In the genomic region with DNA sequence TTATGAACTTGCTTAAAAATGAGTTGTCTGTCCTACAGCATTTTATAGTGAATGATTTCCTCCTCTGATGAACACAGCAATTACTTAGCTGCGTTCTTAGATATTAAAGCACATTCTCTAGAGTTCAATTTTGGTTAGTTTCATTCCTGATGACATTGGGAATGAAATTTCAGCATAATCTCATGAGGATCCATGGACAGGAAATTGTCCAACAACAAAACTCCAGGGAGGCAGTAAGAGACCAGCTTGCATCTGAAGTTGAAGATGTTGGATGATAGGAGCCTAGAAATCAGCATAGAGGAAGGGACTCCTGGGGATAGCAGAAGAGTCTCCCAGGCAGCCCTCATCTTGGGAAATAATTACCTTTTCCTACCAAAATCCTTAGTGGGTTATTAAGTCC, we compare ENCODE assay signal across 22 cellular contexts.
DNase-seq lines count a peak whose midpoint lies in the region; ATAC-seq, FAIRE-seq and TF ChIP-seq lines count a peak whose summit lies in the region.
"Had no signal": no experiment of that assay in that cellular context is flagged by ENCODE, and none has a peak within 500 bp of the region (broad histone marks: within the 10 kb centered on the region; RNA-seq: fewer than 3 reads in every experiment).

No MANE protein-coding gene starts in this region.

- TF ChIP-seq CTCF in AG10803 (conservative IDR thresholded peaks at IDR 0.05; ENCODE audit: low read length) (no peak), keratinocyte (optimal IDR thresholded peaks at IDR 0.05 in 1 of 3, IDR thresholded peaks at IDR 0.05 in 1 of 3, conservative IDR thresholded peaks at IDR 0.05 in 1 of 3; ENCODE audit: extremely low read depth in 1 of 3, insufficient read depth in 2 of 3, low read length in 3 of 3) (no peak)

- H3K9me3 ChIP-seq in CD4-positive, alpha-beta memory T cell (ENCODE audit: control insufficient read depth in 1 of 2, low read length in 2 of 2), result no peaks in the 10 kb centered on the region
- peaks cover 2% of the 10 kb centered on the region for H3K9me3 ChIP-seq in keratinocyte (ENCODE audit: control insufficient read depth, low read depth, low read length)
- H3K9me3 ChIP-seq: breast epithelium, esophagus squamous epithelium, left lung had no signal

- CTCF ChIA-PET in CD4-positive, alpha-beta memory T cell (lab: Charles Lee; ENCODE audit: partially characterized antibody), result no interaction called here
- CTCF ChIA-PET in activated CD4-positive, alpha-beta memory T cell treated with anti-CD3 and anti-CD28 coated beads for 36 hours (lab: Charles Lee), result interaction anchor here (0.8 to 2.3 kb wide), 8 partner anchors 12 to 123 kb away, joined by 3 to 9 read pairs (median 3); no protein-coding TSS in a partner anchor

- POLR2A ChIA-PET in CD4-positive, alpha-beta memory T cell (lab: Charles Lee; ENCODE audit: partially characterized antibody), result interaction anchor here (0.6 to 1.6 kb wide), 8 partner anchors 14 to 247 kb away, joined by 3 to 5 read pairs (median 4); no protein-coding TSS in a partner anchor
- POLR2A ChIA-PET in activated CD4-positive, alpha-beta memory T cell treated with anti-CD3 and anti-CD28 coated beads for 36 hours (lab: Charles Lee), result interaction anchor here (1.0 to 4.7 kb wide), 8 partner anchors 15 to 325 kb away, joined by 4 to 31 read pairs (median 8); a partner anchor contains a TSS

- H3K4me1 Mint-ChIP-seq in CD4-positive, alpha-beta memory T cell, result peaks cover 17 to 39% (median 30%) of the 10 kb centered on the region in 4 donors
- peaks cover 50% of the 10 kb centered on the region for H3K4me1 Mint-ChIP-seq in activated CD4-positive, alpha-beta memory T cell treated with anti-CD3 and anti-CD28 coated beads for 36 hours (ENCODE audit: low read depth)

- peak overlapping the region; percentile 70 for H3K4me2 ChIP-seq in keratinocyte (ENCODE audit: control insufficient read depth, extremely low read depth, insufficient read depth, low read depth, low read length)
- H3K4me2 ChIP-seq: GM23338 had no signal

- DNase-seq in AG10803 (ENCODE audit: low read depth) (peak; percentile 67), keratinocyte (ENCODE audit: low read depth, low spot score) (no peak), DMS 273 treated with DMSO at 0.1 percent for 48 hours (lab: John Stamatoyannopoulos, UW) (no peak), NCI-H748 treated with DMSO at 0.1 percent for 48 hours (lab: John Stamatoyannopoulos, UW) (no peak)
- DNase-seq in CD4-positive, alpha-beta memory T cell, result no peak
- DNase-seq in activated CD4-positive, alpha-beta memory T cell treated with anti-CD3 and anti-CD28 coated beads for 36 hours, result no peak
- no peak for DNase-seq in central memory CD4-positive, alpha-beta T cell
- DNase-seq: DMS79 treated with DMSO at 0.1 percent for 48 hours; dorsolateral prefrontal cortex; esophagus squamous epithelium; hippocampal formation; Karpas-422; left lung; NCI-H1417 treated with DMSO at 0.1 percent for 48 hours; NCI-H2227 treated with DMSO at 0.1 percent for 48 hours; SHP77; stimulated activated CD4-positive, alpha-beta T cell treated with anti-CD3 and anti-CD28 coated beads, Interleukin-1b, Interleukin-23, amount 100 ng/mL, for 48 hours had no signal

- H3K79me2 ChIP-seq in keratinocyte (ENCODE audit: control insufficient read depth, insufficient read depth, low read length), result no peaks in the 10 kb centered on the region

- H3K9me3 Mint-ChIP-seq in CD4-positive, alpha-beta memory T cell, result peaks cover 0 to 5% (median 0%) of the 10 kb centered on the region in 8 donors
- peaks cover 18% of the 10 kb centered on the region for H3K9me3 Mint-ChIP-seq in activated CD4-positive, alpha-beta memory T cell treated with anti-CD3 and anti-CD28 coated beads for 36 hours

- intact Hi-C loops in CD4-positive, alpha-beta memory T cell (cut with micrococcal nuclease), result no loop called here
- intact Hi-C loops in activated CD4-positive, alpha-beta memory T cell treated with anti-CD3 and anti-CD28 coated beads for 36 hours (cut with micrococcal nuclease), result loop anchor here (5.0 kb wide), 2 partner anchors 190 to 300 kb away; no protein-coding TSS in a partner anchor

- H2AFZ ChIP-seq in keratinocyte (ENCODE audit: control insufficient read depth, low read length), result no peak overlapping the region
- H2AFZ ChIP-seq: GM23338 had no signal

- no peaks in the 10 kb centered on the region for H3K36me3 ChIP-seq in CD4-positive, alpha-beta memory T cell (ENCODE audit: insufficient read depth, low read length)
- no peaks in the 10 kb centered on the region for H3K36me3 ChIP-seq in keratinocyte (ENCODE audit: control insufficient read depth in 2 of 2, extremely low read depth in 1 of 2, insufficient read depth in 2 of 2, low read length in 2 of 2)
- H3K36me3 ChIP-seq: breast epithelium, esophagus squamous epithelium, left lung had no signal

- no peaks in the 10 kb centered on the region for H3K9me1 ChIP-seq in keratinocyte (ENCODE audit: control insufficient read depth, extremely low read depth, insufficient read depth, low read length)

- no peak for ATAC-seq in GM18909 (IDR thresholded peaks at IDR 0.05; ENCODE audit: poor library complexity, unreplicated experiment)
- ATAC-seq: GM23338, left lung had no signal

- dilution Hi-C loops in keratinocyte (cut with MboI; ENCODE audit: extremely low pct_ligation_motif_present, low sequenced_read_pairs), result no loop called here

- H3K36me3 Mint-ChIP-seq in CD4-positive, alpha-beta memory T cell, result peaks cover 0 to 4% of the 10 kb centered on the region in 2 donors
- peaks cover 14% of the 10 kb centered on the region for H3K36me3 Mint-ChIP-seq in activated CD4-positive, alpha-beta memory T cell treated with anti-CD3 and anti-CD28 coated beads for 36 hours
- H3K36me3 Mint-ChIP-seq: activated naive CD4-positive, alpha-beta T cell treated with anti-CD3 and anti-CD28 coated beads, Interleukin-2, amount 50 U/mL, for 24 hours had no signal

- no peaks in the 10 kb centered on the region for H3K27me3 Mint-ChIP-seq in CD4-positive, alpha-beta memory T cell
- no peaks in the 10 kb centered on the region for H3K27me3 Mint-ChIP-seq in activated CD4-positive, alpha-beta memory T cell treated with anti-CD3 and anti-CD28 coated beads for 36 hours
- H3K27me3 Mint-ChIP-seq: activated naive CD4-positive, alpha-beta T cell treated with anti-CD3 and anti-CD28 coated beads, Interleukin-2, amount 50 U/mL, for 24 hours had no signal

- H3K27me3 ChIP-seq in CD4-positive, alpha-beta memory T cell (ENCODE audit: insufficient read depth, low read length), result no peaks in the 10 kb centered on the region
- H3K27me3 ChIP-seq in keratinocyte (ENCODE audit: control insufficient read depth, extremely low read depth, insufficient read depth, low read length), result no peaks in the 10 kb centered on the region
- H3K27me3 ChIP-seq: breast epithelium, esophagus squamous epithelium, left lung had no signal

- peak overlapping the region in 5 of 8 donors; percentile 17 to 78 (median 57) for H3K4me3 Mint-ChIP-seq in CD4-positive, alpha-beta memory T cell
- no peak overlapping the region for H3K4me3 Mint-ChIP-seq in activated CD4-positive, alpha-beta memory T cell treated with anti-CD3 and anti-CD28 coated beads for 36 hours
- H3K4me3 Mint-ChIP-seq: activated naive CD4-positive, alpha-beta T cell treated with anti-CD3 and anti-CD28 coated beads, Interleukin-2, amount 50 U/mL, for 24 hours; CD14-positive monocyte; GM23338 had no signal

- no peak overlapping the region for H3K9ac ChIP-seq in keratinocyte (ENCODE audit: control insufficient read depth, extremely low read depth, insufficient read depth, low read length)

- FAIRE-seq in keratinocyte (lab: Jason Lieb, UNC), result no peak

- H3K4me1 ChIP-seq in CD4-positive, alpha-beta memory T cell (ENCODE audit: insufficient read depth, low read length), result peaks cover 28% of the 10 kb centered on the region
- H3K4me1 ChIP-seq in keratinocyte (ENCODE audit: control insufficient read depth, extremely low read depth, insufficient read depth, low read length), result peaks cover 45% of the 10 kb centered on the region
- H3K4me1 ChIP-seq: breast epithelium, left lung had no signal

- H3K4me3 ChIP-seq in AG10803 (ENCODE audit: low read length), result no peak overlapping the region
- no peak overlapping the region for H3K4me3 ChIP-seq in CD4-positive, alpha-beta memory T cell (ENCODE audit: low read length in 2 of 2)
- no peak overlapping the region for H3K4me3 ChIP-seq in keratinocyte (ENCODE audit: control insufficient read depth in 2 of 3, extremely low read depth in 1 of 3, insufficient read depth in 2 of 3, low read depth in 1 of 3, low read length in 3 of 3)
- H3K4me3 ChIP-seq: breast epithelium, dorsolateral prefrontal cortex, esophagus squamous epithelium, GM23338, left lung had no signal

- no peak overlapping the region for H3K27ac ChIP-seq in CD4-positive, alpha-beta memory T cell (ENCODE audit: low read depth, low read length)
- no peak overlapping the region for H3K27ac ChIP-seq in keratinocyte (ENCODE audit: control insufficient read depth, insufficient read depth, low read length)
- H3K27ac ChIP-seq: breast epithelium, dorsolateral prefrontal cortex, left lung had no signal

- H4K20me1 ChIP-seq in keratinocyte (ENCODE audit: control insufficient read depth, extremely low read depth, insufficient read depth, low read length), result no peaks in the 10 kb centered on the region

- H3K27ac Mint-ChIP-seq in CD4-positive, alpha-beta memory T cell, result peak overlapping the region in 3 of 7 donors; percentile 46 to 80 (median 79)
- peak overlapping the region; percentile 94 for H3K27ac Mint-ChIP-seq in activated CD4-positive, alpha-beta memory T cell treated with anti-CD3 and anti-CD28 coated beads for 36 hours
- H3K27ac Mint-ChIP-seq: GM23338 had no signal
